Comparison of ENCODE assay signal across 8 cellular contexts in genomic region chr7:124765401-124766352, GRCh38. TPM values are rescaled to one million over a fixed set of nuclear protein-coding genes. Genes with fewer than 3 reads are reported as not detected.
DNase-seq lines count a peak whose midpoint lies in the region; ATAC-seq and TF ChIP-seq lines count a peak whose summit lies in the region.

TSS of gene GPR37 (minus strand) at chr7:124765792. CDS start at chr7:124764976, 816 bp downstream.

- H3K4me3 ChIP-seq in GM23338: peak within 1 kb of the TSS; percentile 82
- peak within 1 kb of the TSS; percentile 49 for H3K4me3 ChIP-seq in LNCaP clone FGC (ENCODE audit: low read depth, low read length)
- peak within 1 kb of the TSS; percentile 74 for H3K4me3 ChIP-seq in coronary artery

- peaks cover 18% of the 10 kb centered on the region; the same call in 2 of the 3 replicates for H3K4me1 Mint-ChIP-seq in GM23338
- peaks cover 11% of the 10 kb centered on the region for H3K4me1 Mint-ChIP-seq in T-helper 1 cell treated with Interleukin-12 subunit alpha and Interleukin-12 subunit beta and Interleukin-4 antibody, amounts not matched to agents 30 μg/mL and 1 μg/mL, for 36 hours (ENCODE audit: low read depth)

- H3K4me2 ChIP-seq in GM23338: peak within 1 kb of the TSS; percentile 92

- H4K20me1 ChIP-seq in GM23338 (replicated peaks; ENCODE audit: insufficient read depth): peaks cover 5% of the 10 kb centered on the region

- H3K9me3 Mint-ChIP-seq in GM23338: no peaks in the 10 kb centered on the region
- no peaks in the 10 kb centered on the region for H3K9me3 Mint-ChIP-seq in T-helper 1 cell treated with Interleukin-12 subunit alpha and Interleukin-12 subunit beta and Interleukin-4 antibody, amounts not matched to agents 30 μg/mL and 1 μg/mL, for 36 hours

- peak within 1 kb of the TSS; percentile 92 for H2AFZ ChIP-seq in GM23338

- TF ChIP-seq CTCF in GM10248 (IDR thresholded peaks at IDR 0.05; ENCODE audit: control extremely low read depth, extremely low read depth, low read depth, missing control alignments) (no peak), GM23338 (conservative IDR thresholded peaks at IDR 0.05; ENCODE audit: low read depth in 2 of 2) (peak; percentile 8 to 31; a peak in 2 of 4 replicates), LNCaP clone FGC (IDR thresholded peaks at IDR 0.05; ENCODE audit: control insufficient read depth, extremely low read depth, insufficient read depth) (peak; percentile 41), coronary artery (IDR thresholded peaks at IDR 0.05) (no peak)

- DNase-seq in GM10248 (ENCODE audit: extremely low spot score) (peak; percentile 69), GM23338 (ENCODE audit: low spot score) (peak; percentile 89), LNCaP clone FGC (ENCODE audit: low read depth) (peak; percentile 54), coronary artery (ENCODE audit: low spot score) (no peak), activated gamma-delta T cell treated with Interleukin-2 at 50 U/mL for 16 hours (no peak)
- DNase-seq in stimulated activated CD4-positive, alpha-beta T cell treated with anti-CD3 and anti-CD28 coated beads, Interleukin-15, amount 100 ng/mL, for 24 hours: peak; percentile 68

- peak; percentile 82 for ATAC-seq in GM23338

- peaks cover 24% of the 10 kb centered on the region for H3K27me3 Mint-ChIP-seq in GM23338 (ENCODE audit: insufficient read depth, low read depth, poor library complexity)
- peaks cover 61% of the 10 kb centered on the region for H3K27me3 Mint-ChIP-seq in T-helper 1 cell treated with Interleukin-12 subunit alpha and Interleukin-12 subunit beta and Interleukin-4 antibody, amounts not matched to agents 30 μg/mL and 1 μg/mL, for 36 hours (ENCODE audit: low read depth)

- H3K27me3 ChIP-seq in GM23338 (ENCODE audit: insufficient read depth) (peaks cover 35% of the 10 kb centered on the region), layer of hippocampus (ENCODE audit: control insufficient read depth, insufficient read depth, low read length) (peaks cover 6% of the 10 kb centered on the region)

- H3K36me3 Mint-ChIP-seq in GM23338 (ENCODE audit: low read depth): no peaks in the 10 kb centered on the region; the same call in 2 of the 3 replicates
- no peaks in the 10 kb centered on the region for H3K36me3 Mint-ChIP-seq in T-helper 1 cell treated with Interleukin-12 subunit alpha and Interleukin-12 subunit beta and Interleukin-4 antibody, amounts not matched to agents 30 μg/mL and 1 μg/mL, for 36 hours (ENCODE audit: low read depth)

- H3K27ac ChIP-seq in GM23338 (ENCODE audit: low read depth) (peak within 1 kb of the TSS; percentile 70; the same call in 1 of the 2 replicates), coronary artery (no peak within 1 kb of the TSS), layer of hippocampus (ENCODE audit: low read depth, low read length) (peak within 1 kb of the TSS; percentile 96)

- no peaks in the 10 kb centered on the region for H3K36me3 ChIP-seq in GM23338 (ENCODE audit: insufficient read depth)

- POLR2A ChIA-PET in GM10248 (lab: Yijun Ruan, JAX): no interaction called here

- no peaks in the 10 kb centered on the region for H3K9me2 ChIP-seq in GM23338 (ENCODE audit: insufficient read depth)

- peaks cover 19% of the 10 kb centered on the region for H3K4me1 ChIP-seq in GM23338 (ENCODE audit: insufficient read depth)

- H3K79me2 ChIP-seq in GM23338 (replicated peaks; ENCODE audit: insufficient read depth): 0 out of 2 replicates have a peak, but pooled peaks cover 7% of the 10 kb centered on the region

- no peaks in the 10 kb centered on the region for H3F3A ChIP-seq in GM23338 (replicated peaks; ENCODE audit: low read depth)

- H3K4me3 Mint-ChIP-seq in GM23338: peak within 1 kb of the TSS; percentile 83
- H3K4me3 Mint-ChIP-seq in T-helper 1 cell treated with Interleukin-12 subunit alpha and Interleukin-12 subunit beta and Interleukin-4 antibody, amounts not matched to agents 30 μg/mL and 1 μg/mL, for 36 hours: peak within 1 kb of the TSS; percentile 85

- H3K27ac Mint-ChIP-seq in GM23338: no peak within 1 kb of the TSS
- no peak within 1 kb of the TSS for H3K27ac Mint-ChIP-seq in T-helper 1 cell treated with Interleukin-12 subunit alpha and Interleukin-12 subunit beta and Interleukin-4 antibody, amounts not matched to agents 30 μg/mL and 1 μg/mL, for 36 hours

- CTCF ChIA-PET in GM10248 (lab: Yijun Ruan, JAX): interaction anchor here (1.3 to 1.8 kb wide), 2 partner anchors 15 to 21 kb away, joined by 3 to 4 read pairs; no protein-coding TSS in a partner anchor

TF ChIP-seq in GM23338, 12 proteins besides CTCF, POLR2A, EP300 and RAD21:
- TF ChIP-seq STAT1 (IDR thresholded peaks at IDR 0.05; ENCODE audit: unreplicated experiment): no peak
- no peak for TF ChIP-seq EZH2 (IDR thresholded peaks at IDR 0.05; ENCODE audit: low read depth, unreplicated experiment)
- no peak for TF ChIP-seq EZH2phosphoT487 (IDR thresholded peaks at IDR 0.05; ENCODE audit: unreplicated experiment)
- TF ChIP-seq, protein P1, sequence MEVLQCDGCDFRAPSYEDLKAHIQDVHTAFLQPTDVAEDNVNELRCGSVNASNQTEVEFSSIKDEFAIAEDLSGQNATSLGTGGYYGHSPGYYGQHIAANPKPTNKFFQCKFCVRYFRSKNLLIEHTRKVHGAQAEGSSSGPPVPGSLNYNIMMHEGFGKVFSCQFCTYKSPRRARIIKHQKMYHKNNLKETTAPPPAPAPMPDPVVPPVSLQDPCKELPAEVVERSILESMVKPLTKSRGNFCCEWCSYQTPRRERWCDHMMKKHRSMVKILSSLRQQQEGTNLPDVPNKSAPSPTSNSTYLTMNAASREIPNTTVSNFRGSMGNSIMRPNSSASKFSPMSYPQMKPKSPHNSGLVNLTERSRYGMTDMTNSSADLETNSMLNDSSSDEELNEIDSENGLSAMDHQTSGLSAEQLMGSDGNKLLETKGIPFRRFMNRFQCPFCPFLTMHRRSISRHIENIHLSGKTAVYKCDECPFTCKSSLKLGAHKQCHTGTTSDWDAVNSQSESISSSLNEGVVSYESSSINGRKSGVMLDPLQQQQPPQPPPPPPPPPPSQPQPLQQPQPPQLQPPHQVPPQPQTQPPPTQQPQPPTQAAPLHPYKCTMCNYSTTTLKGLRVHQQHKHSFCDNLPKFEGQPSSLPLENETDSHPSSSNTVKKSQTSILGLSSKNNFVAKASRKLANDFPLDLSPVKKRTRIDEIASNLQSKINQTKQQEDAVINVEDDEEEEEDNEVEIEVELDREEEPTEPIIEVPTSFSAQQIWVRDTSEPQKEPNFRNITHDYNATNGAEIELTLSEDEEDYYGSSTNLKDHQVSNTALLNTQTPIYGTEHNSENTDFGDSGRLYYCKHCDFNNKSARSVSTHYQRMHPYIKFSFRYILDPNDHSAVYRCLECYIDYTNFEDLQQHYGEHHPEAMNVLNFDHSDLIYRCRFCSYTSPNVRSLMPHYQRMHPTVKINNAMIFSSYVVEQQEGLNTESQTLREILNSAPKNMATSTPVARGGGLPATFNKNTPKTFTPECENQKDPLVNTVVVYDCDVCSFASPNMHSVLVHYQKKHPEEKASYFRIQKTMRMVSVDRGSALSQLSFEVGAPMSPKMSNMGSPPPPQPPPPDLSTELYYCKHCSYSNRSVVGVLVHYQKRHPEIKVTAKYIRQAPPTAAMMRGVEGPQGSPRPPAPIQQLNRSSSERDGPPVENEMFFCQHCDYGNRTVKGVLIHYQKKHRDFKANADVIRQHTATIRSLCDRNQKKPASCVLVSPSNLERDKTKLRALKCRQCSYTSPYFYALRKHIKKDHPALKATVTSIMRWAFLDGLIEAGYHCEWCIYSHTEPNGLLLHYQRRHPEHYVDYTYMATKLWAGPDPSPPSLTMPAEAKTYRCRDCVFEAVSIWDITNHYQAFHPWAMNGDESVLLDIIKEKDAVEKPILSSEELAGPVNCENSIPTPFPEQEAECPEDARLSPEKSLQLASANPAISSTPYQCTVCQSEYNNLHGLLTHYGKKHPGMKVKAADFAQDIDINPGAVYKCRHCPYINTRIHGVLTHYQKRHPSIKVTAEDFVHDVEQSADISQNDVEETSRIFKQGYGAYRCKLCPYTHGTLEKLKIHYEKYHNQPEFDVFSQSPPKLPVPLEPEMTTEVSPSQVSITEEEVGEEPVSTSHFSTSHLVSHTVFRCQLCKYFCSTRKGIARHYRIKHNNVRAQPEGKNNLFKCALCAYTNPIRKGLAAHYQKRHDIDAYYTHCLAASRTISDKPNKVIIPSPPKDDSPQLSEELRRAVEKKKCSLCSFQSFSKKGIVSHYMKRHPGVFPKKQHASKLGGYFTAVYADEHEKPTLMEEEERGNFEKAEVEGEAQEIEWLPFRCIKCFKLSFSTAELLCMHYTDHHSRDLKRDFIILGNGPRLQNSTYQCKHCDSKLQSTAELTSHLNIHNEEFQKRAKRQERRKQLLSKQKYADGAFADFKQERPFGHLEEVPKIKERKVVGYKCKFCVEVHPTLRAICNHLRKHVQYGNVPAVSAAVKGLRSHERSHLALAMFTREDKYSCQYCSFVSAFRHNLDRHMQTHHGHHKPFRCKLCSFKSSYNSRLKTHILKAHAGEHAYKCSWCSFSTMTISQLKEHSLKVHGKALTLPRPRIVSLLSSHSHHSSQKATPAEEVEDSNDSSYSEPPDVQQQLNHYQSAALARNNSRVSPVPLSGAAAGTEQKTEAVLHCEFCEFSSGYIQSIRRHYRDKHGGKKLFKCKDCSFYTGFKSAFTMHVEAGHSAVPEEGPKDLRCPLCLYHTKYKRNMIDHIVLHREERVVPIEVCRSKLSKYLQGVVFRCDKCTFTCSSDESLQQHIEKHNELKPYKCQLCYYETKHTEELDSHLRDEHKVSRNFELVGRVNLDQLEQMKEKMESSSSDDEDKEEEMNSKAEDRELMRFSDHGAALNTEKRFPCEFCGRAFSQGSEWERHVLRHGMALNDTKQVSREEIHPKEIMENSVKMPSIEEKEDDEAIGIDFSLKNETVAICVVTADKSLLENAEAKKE (CRISPR knock-in tag; IDR thresholded peaks at IDR 0.05): no peak
- no peak for TF ChIP-seq ETS1 (IDR thresholded peaks at IDR 0.05)
- TF ChIP-seq CREB1 (CRISPR knock-in tag; IDR thresholded peaks at IDR 0.05; ENCODE audit: low read depth): no peak
- 0 out of 2 replicates have a peak, but pooled peaks have one; percentile 27 for TF ChIP-seq POLR2AphosphoS5 (IDR thresholded peaks at IDR 0.05; ENCODE audit: low read depth)
- TF ChIP-seq NANOG (IDR thresholded peaks at IDR 0.05; ENCODE audit: borderline replicate concordance): no peak

RNA-seq across cellular contexts. Expression of gene GPR37, which starts in this region (rescaled TPM):
- 6.8 and 8.5 TPM in 2 replicates for total RNA-seq in GM23338 (2014; rRNA removed; shearing (Covaris generic))
- polyA plus RNA-seq in GM23338 (2016; fragmentation: Nextera tagmentation; extraction: Ambion mirVana): 3.7 and 3.9 TPM in 2 replicates

Comparison
In these comparisons a context has a peak if more than half of its experiments do, and no peak if none do; other contexts are left out.
1. DNase-seq: peak in GM10248 (single experiment), GM23338 (single experiment), LNCaP clone FGC (single experiment) and stimulated activated CD4-positive, alpha-beta T cell treated with anti-CD3 and anti-CD28 coated beads, Interleukin-15, amount 100 ng/mL, for 24 hours (single experiment); none in coronary artery (single experiment) and activated gamma-delta T cell treated with Interleukin-2 at 50 U/mL for 16 hours (single experiment).
2. CTCF ChIP-seq: peak in GM23338 (2 of 2) and LNCaP clone FGC (single experiment); none in GM10248 (single experiment) and coronary artery (single experiment).
3. H3K27ac ChIP-seq: peak in GM23338 (single experiment) and layer of hippocampus (single experiment); none in coronary artery (0 of 2).
4. Peak in every context shown above with its lines, with median percentiles within 50 percentile points of each other: H3K4me3 ChIP-seq.